13 cellular contexts compared by ENCODE assay signal in the genomic region with DNA sequence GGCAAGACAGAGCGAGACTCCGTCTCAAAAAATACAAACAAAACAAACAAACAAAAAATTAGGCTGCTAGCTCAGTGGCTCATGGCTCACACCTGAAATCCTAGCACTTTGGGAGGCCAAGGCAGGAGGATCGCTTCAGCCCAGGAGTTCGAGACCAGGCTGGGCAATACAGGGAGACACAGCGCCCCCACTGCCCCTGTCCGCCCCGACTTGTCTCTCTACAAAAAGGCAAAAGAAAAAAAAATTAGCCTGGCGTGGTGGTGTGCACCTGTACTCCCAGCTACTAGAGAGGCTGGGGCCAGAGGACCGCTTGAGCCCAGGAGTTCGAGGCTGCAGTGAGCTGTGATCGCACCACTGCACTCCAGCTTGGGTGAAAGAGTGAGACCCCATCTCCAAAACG. TPM values are rescaled to one million over a fixed set of nuclear protein-coding genes. Genes with fewer than 3 reads are reported as not detected.
DNase-seq lines count a peak whose midpoint lies in the region; ATAC-seq, FAIRE-seq and TF ChIP-seq lines count a peak whose summit lies in the region.
"Had no signal": no experiment of that assay in that cellular context is flagged by ENCODE, and none has a peak within 500 bp of the region (broad histone marks: within the 10 kb centered on the region; RNA-seq: fewer than 3 reads in every experiment).

No MANE protein-coding gene starts in this region.

- H3K4me1 Mint-ChIP-seq in natural killer cell treated with Interleukin-12 subunit alpha and Interleukin-12 subunit beta and Interleukin-15 and Interleukin-18, amount 100 ng/mL, for 72 hours (ENCODE audit: low read depth in 2 of 2), result peaks cover 4 to 10% of the 10 kb centered on the region in 2 donors

- POLR2A ChIA-PET in HEK293 (lab: Yijun Ruan, JAX), result interaction anchor here (0.6 to 0.7 kb wide), 2 partner anchors 94 to 108 kb away, joined by 3 read pairs; no protein-coding TSS in a partner anchor

- FAIRE-seq in bronchial epithelial cell (lab: Jason Lieb, UNC) (no peak), small intestine (lab: Jason Lieb, UNC) (no peak)
- FAIRE-seq: pancreas had no signal

- no peaks in the 10 kb centered on the region for H3K9me3 ChIP-seq in HEK293 (ENCODE audit: control insufficient read depth, insufficient read depth, low read depth, low read length)
- H3K9me3 ChIP-seq in small intestine (ENCODE audit: control insufficient read depth, low read depth), result no peaks in the 10 kb centered on the region
- H3K9me3 ChIP-seq: left lung, pancreas had no signal

- 64 to 79% (median 65%) methylated on average over 12 of the region's 12 CpGs for WGBS in small intestine, 3 donors

- CTCF ChIA-PET in HEK293 (lab: Yijun Ruan, JAX), result interaction anchor here (0.6 to 1.4 kb wide), 3 partner anchors 19 to 547 kb away, joined by 3 to 4 read pairs (median 3); no protein-coding TSS in a partner anchor

- H3K4me3 ChIP-seq in HEK293 (ENCODE audit: low read depth, low read length) (no peak overlapping the region), bronchial epithelial cell (ENCODE audit: low read depth, low read length) (peak overlapping the region; percentile 93), small intestine (ENCODE audit: low read depth in 1 of 2, low read length in 2 of 2) (no peak overlapping the region)

- TF ChIP-seq CTCF in C4-2B (conservative IDR thresholded peaks at IDR 0.05) (no peak), HEK293 (tag by site-specific recombination; IDR thresholded peaks at IDR 0.05) (0 out of 2 replicates have a peak, but pooled peaks have one; percentile 17), bronchial epithelial cell (IDR thresholded peaks at IDR 0.05; ENCODE audit: insufficient read depth, low read length, severe bottlenecking) (no peak)

- H3K27me3 ChIP-seq in bronchial epithelial cell (ENCODE audit: control insufficient read depth, insufficient read depth, low read length) (no peaks in the 10 kb centered on the region), small intestine (ENCODE audit: control insufficient read depth in 2 of 2, insufficient read depth in 2 of 2, low read length in 2 of 2) (peaks cover 0 to 15% of the 10 kb centered on the region in 2 donors)
- H3K27me3 ChIP-seq: pancreas had no signal

- H3K27ac ChIP-seq in C4-2B (peak overlapping the region; percentile 89), HEK293 (ENCODE audit: extremely low read depth, low read depth, low read length) (no peak overlapping the region), small intestine (ENCODE audit: low read depth in 1 of 2, low read length in 1 of 2) (no peak overlapping the region)

- no peaks in the 10 kb centered on the region for H3K9me3 Mint-ChIP-seq in natural killer cell treated with Interleukin-12 subunit alpha and Interleukin-12 subunit beta and Interleukin-15 and Interleukin-18, amount 100 ng/mL, for 72 hours

- peak overlapping the region; percentile 39 for H3K4me3 Mint-ChIP-seq in natural killer cell treated with Interleukin-12 subunit alpha and Interleukin-12 subunit beta and Interleukin-15 and Interleukin-18, amount 100 ng/mL, for 72 hours

- no peaks in the 10 kb centered on the region for H3K36me3 ChIP-seq in HEK293 (ENCODE audit: control insufficient read depth in 2 of 2, insufficient read depth in 1 of 2, low read length in 2 of 2)
- peaks cover 7% of the 10 kb centered on the region for H3K36me3 ChIP-seq in bronchial epithelial cell (ENCODE audit: control insufficient read depth, insufficient read depth, low read length)
- H3K36me3 ChIP-seq in small intestine (ENCODE audit: control insufficient read depth in 2 of 2, insufficient read depth in 2 of 2, low read length in 2 of 2), result no peaks in the 10 kb centered on the region
- H3K36me3 ChIP-seq: left lung, pancreas had no signal

- ATAC-seq in natural killer cell treated with Interleukin-12 subunit alpha and Interleukin-12 subunit beta and Interleukin-15 and Interleukin-18, amount 100 ng/mL, for 72 hours, result no peak
- no peak for ATAC-seq in HG03469 (IDR thresholded peaks at IDR 0.05; ENCODE audit: unreplicated experiment)
- ATAC-seq: SK-N-SH treated with all-trans-retinoic acid at 6 μM for 48 hours had no signal

- no peak for DNase-seq in bronchial epithelial cell (ENCODE audit: low read depth)
- no peak for DNase-seq in natural killer cell treated with Interleukin-12 subunit alpha and Interleukin-12 subunit beta and Interleukin-15 and Interleukin-18, amount 100 ng/mL, for 72 hours (ENCODE audit: low spot score)
- no peak for DNase-seq in small intestine
- DNase-seq in SW 1271 (lab: John Stamatoyannopoulos, UW), result no peak
- DNase-seq in NCI-H345 treated with DMSO at 0.1 percent for 48 hours (lab: John Stamatoyannopoulos, UW; ENCODE audit: unreplicated experiment), result no peak
- DNase-seq: NCI-H2081 treated with DMSO at 0.1 percent for 48 hours; stimulated activated CD4-positive, alpha-beta T cell treated with anti-CD3 and anti-CD28 coated beads, Interleukin-4, amount 100 ng/mL, for 24 hours had no signal

- peaks cover 29 to 43% of the 10 kb centered on the region in 2 donors for H3K27me3 Mint-ChIP-seq in natural killer cell treated with Interleukin-12 subunit alpha and Interleukin-12 subunit beta and Interleukin-15 and Interleukin-18, amount 100 ng/mL, for 72 hours

- H3K27ac Mint-ChIP-seq in natural killer cell treated with Interleukin-12 subunit alpha and Interleukin-12 subunit beta and Interleukin-15 and Interleukin-18, amount 100 ng/mL, for 72 hours, result no peak overlapping the region

- no peaks in the 10 kb centered on the region for H3K36me3 Mint-ChIP-seq in natural killer cell treated with Interleukin-12 subunit alpha and Interleukin-12 subunit beta and Interleukin-15 and Interleukin-18, amount 100 ng/mL, for 72 hours

- H3K4me1 ChIP-seq in HEK293 (ENCODE audit: control insufficient read depth, insufficient read depth, low read length) (peaks cover 7% of the 10 kb centered on the region), small intestine (ENCODE audit: control insufficient read depth in 2 of 2, insufficient read depth in 1 of 2, low read depth in 1 of 2, low read length in 1 of 2) (peaks cover 0 to 3% of the 10 kb centered on the region in 2 donors)

TF ChIP-seq in HEK293, 187 proteins besides CTCF, POLR2A, EP300 and RAD21:
- TF ChIP-seq ZFP3 (tag by site-specific recombination; IDR thresholded peaks at IDR 0.05; ENCODE audit: low read depth), result no peak
- TF ChIP-seq ZNF302 (tag by site-specific recombination; IDR thresholded peaks at IDR 0.05; ENCODE audit: low read depth), result no peak
- no peak for TF ChIP-seq ZNF645 (tag by site-specific recombination; IDR thresholded peaks at IDR 0.05)
- TF ChIP-seq ZNF311 (tag by site-specific recombination; IDR thresholded peaks at IDR 0.05; ENCODE audit: borderline replicate concordance), result no peak
- TF ChIP-seq ZNF776 (tag by site-specific recombination; IDR thresholded peaks at IDR 0.05; ENCODE audit: borderline replicate concordance), result no peak
- no peak for TF ChIP-seq ZNF335 (tag by site-specific recombination; conservative IDR thresholded peaks at IDR 0.05)
TF ChIP-seq in HEK293: peak in this region for 0.

RNA-seq across cellular contexts. Expression of gene CDH1, which starts 0.5 kb away (rescaled TPM):
- 250 and 360 TPM in 2 replicates for total RNA-seq in bronchial epithelial cell
- total RNA-seq in natural killer cell treated with Interleukin-12 subunit alpha and Interleukin-12 subunit beta and Interleukin-15 and Interleukin-18, amount 100 ng/mL, for 72 hours, result under 1 TPM; 0.38 to 0.59 TPM
- 100 to 1,000 TPM in 1 of 3 donors, 10 to 100 TPM in 2; 76.2 to 119 (median 99.3) TPM for polyA plus RNA-seq in small intestine

Comparison
In these comparisons a context has a peak if more than half of its experiments do, and no peak if none do; other contexts are left out.
1. RNA of gene CDH1, which starts 0.5 kb away (total RNA-seq): 250 to 360 TPM in bronchial epithelial cell; 0.38 to 0.59 TPM in natural killer cell treated with Interleukin-12 subunit alpha and Interleukin-12 subunit beta and Interleukin-15 and Interleukin-18, amount 100 ng/mL, for 72 hours; every median in the first group is over 100 times any median in the second.